In the genomic region with DNA sequence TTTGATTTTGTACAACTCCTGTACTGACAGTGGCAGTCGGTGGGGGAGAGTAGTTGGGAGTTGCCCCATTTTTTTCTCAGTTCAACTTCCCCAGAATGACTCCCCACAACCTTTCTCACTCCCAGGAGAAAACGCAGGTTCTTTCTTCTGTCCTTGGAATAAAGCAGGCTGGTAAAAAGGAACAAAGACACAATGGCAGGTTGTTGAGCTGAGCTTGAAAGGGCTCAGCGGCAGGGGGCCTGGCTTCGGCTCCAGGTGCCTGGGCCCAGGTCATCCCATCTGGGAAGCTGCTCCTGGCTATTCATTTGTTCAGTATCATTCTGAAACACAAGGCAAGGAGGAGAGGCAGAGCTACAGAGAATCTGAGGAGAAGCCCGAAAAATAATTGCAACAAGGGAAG, we compare ENCODE assay signal across 22 cellular contexts. TPM values are rescaled to one million over a fixed set of nuclear protein-coding genes. Genes with fewer than 3 reads are reported as not detected.
DNase-seq lines count a peak whose midpoint lies in the region; TF ChIP-seq lines count a peak whose summit lies in the region.
"Had no signal": no experiment of that assay in that cellular context is flagged by ENCODE, and none has a peak within 500 bp of the region (broad histone marks: within the 10 kb centered on the region; RNA-seq: fewer than 3 reads in every experiment).

No MANE protein-coding gene starts in this region.

- peak; percentile 17 for DNase-seq in NCI-H146 (lab: John Stamatoyannopoulos, UW)
- no peak for DNase-seq in NCI-H146 treated with DMSO at 0.1 percent for 48 hours (lab: John Stamatoyannopoulos, UW; ENCODE audit: unreplicated experiment)
- DNase-seq in NCI-H345 treated with DMSO at 0.1 percent for 48 hours (lab: John Stamatoyannopoulos, UW; ENCODE audit: unreplicated experiment): peak; percentile 42
- DNase-seq in glutamatergic neuron: no peak
- DNase-seq in type B pancreatic cell (ENCODE audit: extremely low spot score, unreplicated experiment): no peak
- DNase-seq in progenitor cell of endocrine pancreas (ENCODE audit: low spot score, unreplicated experiment): no peak
- no peak for DNase-seq in CD8-positive, alpha-beta memory T cell
- no peak for DNase-seq in hepatic stellate cell (ENCODE audit: low spot score)
- DNase-seq: EL, HCEC 1CT, IMR-90, NCI-H1092 treated with DMSO at 0.1 percent for 48 hours, NCI-H1694, NCI-H2081, NCI-H510A treated with DMSO at 0.1 percent for 48 hours, NCI-H774, Peyer's patch had no signal

- peaks cover 23% of the 10 kb centered on the region for H3K4me1 ChIP-seq in CD8-positive, alpha-beta memory T cell (ENCODE audit: insufficient read depth, low read length)
- H3K4me1 ChIP-seq: Peyer's patch had no signal

- H3K27ac ChIP-seq in CD8-positive, alpha-beta memory T cell (ENCODE audit: low read depth, low read length): no peak overlapping the region
- H3K27ac ChIP-seq: 22Rv1, KMS-11, Peyer's patch had no signal

- H3K36me3 Mint-ChIP-seq in glutamatergic neuron (ENCODE audit: unreplicated experiment) (no peaks in the 10 kb centered on the region), type B pancreatic cell (no peaks in the 10 kb centered on the region), progenitor cell of endocrine pancreas (ENCODE audit: insufficient read depth) (no peaks in the 10 kb centered on the region)
- peaks cover 0 to 9% (median 0%) of the 10 kb centered on the region in 3 donors for H3K36me3 Mint-ChIP-seq in CD8-positive, alpha-beta memory T cell

- H3K27me3 Mint-ChIP-seq in glutamatergic neuron (ENCODE audit: unreplicated experiment) (no peaks in the 10 kb centered on the region), type B pancreatic cell (peaks cover 36% of the 10 kb centered on the region), progenitor cell of endocrine pancreas (peaks cover 23% of the 10 kb centered on the region)
- H3K27me3 Mint-ChIP-seq in CD8-positive, alpha-beta memory T cell: peaks cover 0 to 5% of the 10 kb centered on the region in 2 donors

- no peaks in the 10 kb centered on the region for H3K27me3 ChIP-seq in CD8-positive, alpha-beta memory T cell (ENCODE audit: insufficient read depth, low read length, poor library complexity, severe bottlenecking)
- H3K27me3 ChIP-seq: Peyer's patch had no signal

- no peaks in the 10 kb centered on the region for H3K9me3 ChIP-seq in CD8-positive, alpha-beta memory T cell (ENCODE audit: low read length)
- H3K9me3 ChIP-seq: Peyer's patch had no signal

- H3K9me3 Mint-ChIP-seq in glutamatergic neuron (ENCODE audit: unreplicated experiment) (peaks cover 6% of the 10 kb centered on the region), type B pancreatic cell (no peaks in the 10 kb centered on the region), progenitor cell of endocrine pancreas (ENCODE audit: low read depth) (no peaks in the 10 kb centered on the region)
- no peaks in the 10 kb centered on the region for H3K9me3 Mint-ChIP-seq in CD8-positive, alpha-beta memory T cell

- TF ChIP-seq CTCF in glutamatergic neuron (IDR thresholded peaks at IDR 0.05; ENCODE audit: partially characterized antibody, unreplicated experiment) (no peak), type B pancreatic cell (conservative IDR thresholded peaks at IDR 0.05) (no peak), progenitor cell of endocrine pancreas (IDR thresholded peaks at IDR 0.05; ENCODE audit: unreplicated experiment) (no peak)

- H3K27ac Mint-ChIP-seq in glutamatergic neuron (ENCODE audit: unreplicated experiment) (peak overlapping the region; percentile 1), type B pancreatic cell (peak overlapping the region; percentile 57), progenitor cell of endocrine pancreas (no peak overlapping the region)
- peak overlapping the region in 3 of 8 donors; percentile 36 to 80 (median 44) for H3K27ac Mint-ChIP-seq in CD8-positive, alpha-beta memory T cell

- no peaks in the 10 kb centered on the region for H3K4me1 Mint-ChIP-seq in glutamatergic neuron (ENCODE audit: low read depth, unreplicated experiment)
- H3K4me1 Mint-ChIP-seq in type B pancreatic cell (ENCODE audit: unreplicated experiment): no peaks in the 10 kb centered on the region
- H3K4me1 Mint-ChIP-seq in progenitor cell of endocrine pancreas (ENCODE audit: low read depth): no peaks in the 10 kb centered on the region
- peaks cover 28 to 36% (median 28%) of the 10 kb centered on the region in 3 donors for H3K4me1 Mint-ChIP-seq in CD8-positive, alpha-beta memory T cell

- POLR2A ChIA-PET in CD8-positive, alpha-beta memory T cell (lab: Charles Lee): no interaction called here

- CTCF ChIA-PET in CD8-positive, alpha-beta memory T cell (lab: Charles Lee): no interaction called here

- no peaks in the 10 kb centered on the region for H3K36me3 ChIP-seq in CD8-positive, alpha-beta memory T cell (ENCODE audit: insufficient read depth, low read length)
- H3K36me3 ChIP-seq: Peyer's patch had no signal

- H3K4me3 Mint-ChIP-seq in glutamatergic neuron (ENCODE audit: unreplicated experiment) (no peak overlapping the region), type B pancreatic cell (no peak overlapping the region), progenitor cell of endocrine pancreas (ENCODE audit: low read depth) (no peak overlapping the region)
- no peak overlapping the region for H3K4me3 Mint-ChIP-seq in CD8-positive, alpha-beta memory T cell

- H3K4me3 ChIP-seq in CD8-positive, alpha-beta memory T cell (ENCODE audit: low read length): no peak overlapping the region
- H3K4me3 ChIP-seq: Peyer's patch had no signal

RNA-seq across cellular contexts. Expression of gene PROKR2, which starts 46.1 kb away (rescaled TPM):
- total RNA-seq in glutamatergic neuron (ENCODE audit: unreplicated experiment): 0.86 TPM
- 4.8 and 5.9 TPM in 2 replicates for total RNA-seq in type B pancreatic cell (ENCODE audit: low replicate concordance)
- not detected in 2 replicates for total RNA-seq in progenitor cell of endocrine pancreas
- under 1 TPM in 1 of 2 experiments, not detected in 1; 0.18 TPM for total RNA-seq in CD8-positive, alpha-beta memory T cell
- 0.94 TPM for polyA plus RNA-seq in CD8-positive, alpha-beta memory T cell
- total RNA-seq: HT1080; IMR-90; OCI-LY7; Peyer's patch; T-helper 1 cell treated with Interleukin-12 subunit alpha and Interleukin-12 subunit beta and Interleukin-4 antibody, amounts not matched to agents 30 ng/mL and 1 ng/mL, for 36 hours had no signal
- polyA plus RNA-seq: IMR-90 had no signal

Comparison
In these comparisons a context has a peak if more than half of its experiments do, and no peak if none do; other contexts are left out.
1. DNase-seq: peak in NCI-H146 (single experiment) and NCI-H345 treated with DMSO at 0.1 percent for 48 hours (single experiment); none in NCI-H146 treated with DMSO at 0.1 percent for 48 hours (single experiment), glutamatergic neuron (single experiment), type B pancreatic cell (single experiment), progenitor cell of endocrine pancreas (single experiment), CD8-positive, alpha-beta memory T cell (0 of 5) and hepatic stellate cell (single experiment).